ENCODE assay signal across 17 cellular contexts in genomic region chr14:63940387-63940786, GRCh38.
DNase-seq lines count a peak whose midpoint lies in the region; ATAC-seq and TF ChIP-seq lines count a peak whose summit lies in the region.
"Had no signal": no experiment of that assay in that cellular context is flagged by ENCODE, and none has a peak within 500 bp of the region (broad histone marks: within the 10 kb centered on the region; RNA-seq: fewer than 3 reads in every experiment).

No MANE protein-coding gene starts in this region.

- no peak for TF ChIP-seq POLR2A in body of pancreas (IDR thresholded peaks at IDR 0.05)

- CTCF ChIA-PET in OCI-LY7 (lab: Charles Lee; ENCODE audit: unreplicated experiment), result no interaction called here

- TF ChIP-seq CTCF in OCI-LY7 (conservative IDR thresholded peaks at IDR 0.05; ENCODE audit: low read length), result no peak
- no peak for TF ChIP-seq CTCF in body of pancreas (IDR thresholded peaks at IDR 0.05)

- H3K4me1 ChIP-seq in OCI-LY7 (ENCODE audit: insufficient read depth, low read length, poor library complexity, severe bottlenecking) (peaks cover 40% of the 10 kb centered on the region), body of pancreas (no peaks in the 10 kb centered on the region)
- H3K4me1 ChIP-seq: colonic mucosa had no signal

- POLR2A ChIA-PET in OCI-LY7 (lab: Charles Lee), result interaction anchor here (0.7 to 1.2 kb wide), 3 partner anchors 11 to 336 kb away, joined by 3 to 6 read pairs (median 4); no protein-coding TSS in a partner anchor

- H3K4me2 ChIP-seq in OCI-LY7 (ENCODE audit: low read length), result peak overlapping the region; percentile 68
- H3K4me2 ChIP-seq: hepatocyte, KMS-11 had no signal

- peak overlapping the region; percentile 58 for H3K27ac Mint-ChIP-seq in activated naive CD8-positive, alpha-beta T cell treated with anti-CD3 and anti-CD28 coated beads, Interleukin-2, amount 50 U/mL, for 24 hours

- peak overlapping the region; percentile 47; the same call in 1 of the 2 replicates for H2AFZ ChIP-seq in OCI-LY7 (ENCODE audit: low read length)
- H2AFZ ChIP-seq: hepatocyte had no signal

- H3K36me3 Mint-ChIP-seq in activated naive CD8-positive, alpha-beta T cell treated with anti-CD3 and anti-CD28 coated beads, Interleukin-2, amount 50 U/mL, for 24 hours (ENCODE audit: low read depth), result peaks cover 4% of the 10 kb centered on the region
- H3K36me3 Mint-ChIP-seq: naive B cell had no signal

- BruUV-seq in OCI-LY7 (replicated peaks; lab: Mats Ljungman, UMichigan), result no TSS peak

- H3K9me2 ChIP-seq in OCI-LY7 (ENCODE audit: insufficient read depth, low read length), result no peaks in the 10 kb centered on the region

- H3K36me3 ChIP-seq in OCI-LY7 (ENCODE audit: insufficient read depth, low read length) (peaks cover 36% of the 10 kb centered on the region), body of pancreas (replicated peaks in 1 of 2; ENCODE audit: insufficient read depth in 1 of 2, low read depth in 2 of 2) (peaks cover 0 to 3% of the 10 kb centered on the region in 2 donors)
- H3K36me3 ChIP-seq: colonic mucosa had no signal

- intact Hi-C loops in OCI-LY7 (cut with micrococcal nuclease; ENCODE audit: unreplicated experiment) (loop anchor here (2.0 to 5.0 kb wide), 2 partner anchors 72 to 88 kb away; partner anchors contain the start of gene SYNE2), body of pancreas (cut with DNase I) (no loop called here)

- no peaks in the 10 kb centered on the region for H3K9me3 Mint-ChIP-seq in activated naive CD8-positive, alpha-beta T cell treated with anti-CD3 and anti-CD28 coated beads, Interleukin-2, amount 50 U/mL, for 24 hours
- H3K9me3 Mint-ChIP-seq: naive B cell, WTC11 had no signal

- H3K27ac ChIP-seq in OCI-LY7 (ENCODE audit: low read depth, low read length, poor library complexity, severe bottlenecking), result peak overlapping the region; percentile 70
- no peak overlapping the region for H3K27ac ChIP-seq in body of pancreas
- H3K27ac ChIP-seq: colonic mucosa, hepatocyte, KMS-11 had no signal

- no peaks in the 10 kb centered on the region for H3K27me3 ChIP-seq in body of pancreas
- H3K27me3 ChIP-seq: colonic mucosa, hepatocyte had no signal

- H3K4me3 ChIP-seq in OCI-LY7 (ENCODE audit: low read depth, low read length, poor library complexity, severe bottlenecking) (peak overlapping the region; percentile 4), body of pancreas (no peak overlapping the region)
- H3K4me3 ChIP-seq: colonic mucosa, hepatocyte had no signal

- H4K20me1 ChIP-seq in OCI-LY7 (ENCODE audit: insufficient read depth, low read length), result no peaks in the 10 kb centered on the region

- H3K4me3 Mint-ChIP-seq in activated naive CD8-positive, alpha-beta T cell treated with anti-CD3 and anti-CD28 coated beads, Interleukin-2, amount 50 U/mL, for 24 hours, result peak overlapping the region; percentile 9
- H3K4me3 Mint-ChIP-seq: naive B cell, WTC11 had no signal

- 73 to 74% methylated on average over 4 of the region's 4 CpGs for whole genome bisulfite sequencing in body of pancreas, 2 donors

- no peak for ATAC-seq in activated naive CD8-positive, alpha-beta T cell treated with anti-CD3 and anti-CD28 coated beads, Interleukin-2, amount 50 U/mL, for 24 hours
- peak; percentile 43 for ATAC-seq in stimulated activated naive CD8-positive, alpha-beta T cell treated with anti-CD3 and anti-CD28 coated beads, Interleukin-15, Interleukin-2, amounts not matched to agents 100 U/mL and 50 U/mL, for 24 hours
- ATAC-seq in GM19455 (IDR thresholded peaks at IDR 0.05; ENCODE audit: unreplicated experiment) (no peak), body of pancreas (no peak)
- ATAC-seq: WTC11 had no signal

- peaks cover 26% of the 10 kb centered on the region for H3K4me1 Mint-ChIP-seq in activated naive CD8-positive, alpha-beta T cell treated with anti-CD3 and anti-CD28 coated beads, Interleukin-2, amount 50 U/mL, for 24 hours
- H3K4me1 Mint-ChIP-seq: naive B cell, WTC11 had no signal

- H3K27me3 Mint-ChIP-seq in activated naive CD8-positive, alpha-beta T cell treated with anti-CD3 and anti-CD28 coated beads, Interleukin-2, amount 50 U/mL, for 24 hours, result no peaks in the 10 kb centered on the region
- H3K27me3 Mint-ChIP-seq: naive B cell had no signal

- DNase-seq in activated gamma-delta T cell treated with Interleukin-2 at 50 U/mL for 16 hours, result peak; percentile 8
- DNase-seq in activated gamma-delta T cell (lab: John Stamatoyannopoulos, UW), result no peak
- peak; percentile 70 for DNase-seq in OCI-LY7 (ENCODE audit: low spot score)
- no peak for DNase-seq in activated naive CD8-positive, alpha-beta T cell treated with anti-CD3 and anti-CD28 coated beads, Interleukin-2, amount 50 U/mL, for 24 hours
- no peak for DNase-seq in stimulated activated naive CD8-positive, alpha-beta T cell treated with anti-CD3 and anti-CD28 coated beads, Interleukin-15, Interleukin-2, amounts not matched to agents 100 U/mL and 50 U/mL, for 24 hours
- DNase-seq in NCI-H69 (lab: John Stamatoyannopoulos, UW), result no peak
- DNase-seq in body of pancreas, result no peak
- DNase-seq: colonic mucosa, mammary epithelial cell, naive B cell, NCI-H2029, NCI-H510A, SHP77 treated with DMSO at 0.1 percent for 48 hours had no signal

- H3K79me2 ChIP-seq in OCI-LY7 (ENCODE audit: insufficient read depth, low read depth, low read length), result peaks cover 11% of the 10 kb centered on the region; the same call in 1 of the 2 replicates
- H3K79me2 ChIP-seq: hepatocyte had no signal

- H3K9me3 ChIP-seq in OCI-LY7 (ENCODE audit: low read length), result no peaks in the 10 kb centered on the region
- H3K9me3 ChIP-seq in body of pancreas, result no peaks in the 10 kb centered on the region
- H3K9me3 ChIP-seq: colonic mucosa had no signal

Comparison
In these comparisons a context has a peak if more than half of its experiments do, and no peak if none do; other contexts are left out.
1. DNase-seq: peak in activated gamma-delta T cell treated with Interleukin-2 at 50 U/mL for 16 hours (single experiment) and OCI-LY7 (single experiment); none in activated gamma-delta T cell (single experiment), activated naive CD8-positive, alpha-beta T cell treated with anti-CD3 and anti-CD28 coated beads, Interleukin-2, amount 50 U/mL, for 24 hours (single experiment), stimulated activated naive CD8-positive, alpha-beta T cell treated with anti-CD3 and anti-CD28 coated beads, Interleukin-15, Interleukin-2, amounts not matched to agents 100 U/mL and 50 U/mL, for 24 hours (single experiment), NCI-H69 (single experiment) and body of pancreas (0 of 4).